ENCODE assay signal across 26 cellular contexts in the genomic region with DNA sequence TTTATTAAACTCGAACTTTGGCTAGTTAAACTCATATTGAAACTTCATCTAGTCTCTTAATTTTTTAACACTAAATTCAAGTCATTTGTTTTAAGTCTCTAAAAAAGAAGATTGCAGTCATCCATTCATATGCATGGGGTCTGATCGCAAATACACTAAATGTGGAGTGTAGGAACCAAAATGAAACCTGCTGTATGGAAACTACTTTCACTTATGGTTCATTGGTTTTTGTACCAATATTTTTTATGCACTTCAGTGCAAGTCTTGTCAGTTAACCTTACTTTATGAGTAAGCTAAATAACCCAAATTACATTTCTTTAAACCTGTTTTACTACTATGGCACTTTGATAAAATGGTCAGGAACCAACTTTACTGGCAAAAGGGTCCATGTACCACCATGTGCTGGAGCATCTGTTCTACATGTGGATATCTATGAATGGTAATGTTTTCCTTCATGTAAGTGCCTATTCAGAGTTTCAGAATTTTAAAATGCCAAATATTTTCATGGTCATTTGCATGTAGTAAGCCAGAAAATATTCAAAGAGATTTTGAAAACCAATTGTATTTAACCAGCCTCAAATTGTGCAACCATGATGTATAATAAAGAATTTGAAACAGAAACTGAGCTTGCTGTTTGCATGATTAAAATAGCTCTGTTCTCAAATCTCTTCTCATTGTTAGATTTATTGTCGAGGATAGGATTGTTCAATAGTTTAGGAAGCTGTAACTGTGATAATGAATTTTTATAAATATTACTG. TPM values are rescaled to one million over a fixed set of nuclear protein-coding genes. Genes with fewer than 3 reads are reported as not detected.
DNase-seq lines count a peak whose midpoint lies in the region; ATAC-seq, FAIRE-seq and TF ChIP-seq lines count a peak whose summit lies in the region.
"Had no signal": no experiment of that assay in that cellular context is flagged by ENCODE, and none has a peak within 500 bp of the region (broad histone marks: within the 10 kb centered on the region; RNA-seq: fewer than 3 reads in every experiment).

No MANE protein-coding gene starts in this region.

- no peaks in the 10 kb centered on the region for H3K9me3 Mint-ChIP-seq in CD8-positive, alpha-beta T cell
- H3K9me3 Mint-ChIP-seq: activated T-helper 17 cell treated with anti-CD3 and anti-CD28 coated beads, Interleukin-2, amount 50 U/mL, for 72 hours; IgD-negative memory B cell; naive B cell had no signal

- no peaks in the 10 kb centered on the region for H3K9me3 ChIP-seq in CD8-positive, alpha-beta T cell (ENCODE audit: low read length)
- H3K9me3 ChIP-seq in uterus: no peaks in the 10 kb centered on the region
- H3K9me3 ChIP-seq: breast epithelium, gastrocnemius medialis, ovary, SJSA1, suprapubic skin had no signal

- H3K27me3 Mint-ChIP-seq in CD8-positive, alpha-beta T cell (ENCODE audit: low read depth): no peaks in the 10 kb centered on the region
- H3K27me3 Mint-ChIP-seq: activated T-helper 17 cell treated with anti-CD3 and anti-CD28 coated beads, Interleukin-2, amount 50 U/mL, for 72 hours; IgD-negative memory B cell; naive B cell had no signal

- peaks cover 11% of the 10 kb centered on the region for H3K36me3 ChIP-seq in CD8-positive, alpha-beta T cell (ENCODE audit: insufficient read depth, low read length)
- H3K36me3 ChIP-seq in uterus: no peaks in the 10 kb centered on the region
- H3K36me3 ChIP-seq: ovary had no signal

- FAIRE-seq in D721Med (lab: Jason Lieb, UNC): no peak
- FAIRE-seq: H1, kidney had no signal

- in situ Hi-C loops in GM13976 (cut with MboI; ENCODE audit: low sequenced_read_pairs, unreplicated experiment): no loop called here

- H3K36me3 Mint-ChIP-seq in CD8-positive, alpha-beta T cell: peaks cover 43% of the 10 kb centered on the region

- no peaks in the 10 kb centered on the region for H3K4me1 Mint-ChIP-seq in CD8-positive, alpha-beta T cell (ENCODE audit: low read depth)
- H3K4me1 Mint-ChIP-seq: activated T-helper 17 cell treated with anti-CD3 and anti-CD28 coated beads, Interleukin-2, amount 50 U/mL, for 72 hours; naive B cell had no signal

- CTCF ChIA-PET in CD8-positive, alpha-beta T cell (lab: Charles Lee): no interaction called here

- no peak for ATAC-seq in CD8-positive, alpha-beta T cell
- ATAC-seq in HG03378 (IDR thresholded peaks at IDR 0.05; ENCODE audit: unreplicated experiment): peak; percentile 67
- ATAC-seq in GM18519 (IDR thresholded peaks at IDR 0.05; ENCODE audit: low FRiP score, unreplicated experiment): no peak
- ATAC-seq: activated T-helper 17 cell treated with anti-CD3 and anti-CD28 coated beads, Interleukin-2, amount 50 U/mL, for 72 hours; gastrocnemius medialis; Panc1; right cardiac atrium had no signal

- no peak for TF ChIP-seq CTCF in CD8-positive, alpha-beta T cell (IDR thresholded peaks at IDR 0.05)
- TF ChIP-seq CTCF in GM13976 (IDR thresholded peaks at IDR 0.05; ENCODE audit: borderline replicate concordance, control extremely low read depth, extremely low read depth, insufficient read depth, missing control alignments): no peak
- no peak for TF ChIP-seq CTCF in D721Med (IDR thresholded peaks at IDR 0.05; ENCODE audit: insufficient read depth, missing control alignments)
- TF ChIP-seq CTCF in uterus (IDR thresholded peaks at IDR 0.05): no peak

- H3K4me3 ChIP-seq in CD8-positive, alpha-beta T cell (ENCODE audit: low read depth, low read length): no peak overlapping the region
- no peak overlapping the region for H3K4me3 ChIP-seq in uterus
- H3K4me3 ChIP-seq: breast epithelium, gastrocnemius medialis, ovary, SJSA1, suprapubic skin had no signal

- no peak for DNase-seq in CD8-positive, alpha-beta T cell
- DNase-seq in GM13976 (ENCODE audit: low spot score) (peak; percentile 44), fibroblast of peridontal ligament (ENCODE audit: extremely low read depth) (peak; percentile 71), D721Med (ENCODE audit: insufficient read length, low spot score) (no peak), uterus (no peak)
- DNase-seq: cortex of kidney, gastrocnemius medialis, GF-D8, kidney, naive B cell, NCI-H187 treated with DMSO at 0.1 percent for 48 hours, NCI-H345, ovary, right cardiac atrium, T-helper 2 cell, WERI-Rb-1 had no signal

- no peak overlapping the region for H3K4me3 Mint-ChIP-seq in CD8-positive, alpha-beta T cell
- H3K4me3 Mint-ChIP-seq: activated T-helper 17 cell treated with anti-CD3 and anti-CD28 coated beads, Interleukin-2, amount 50 U/mL, for 72 hours; IgD-negative memory B cell had no signal

- peak overlapping the region; percentile 18 for H3K27ac Mint-ChIP-seq in CD8-positive, alpha-beta T cell
- H3K27ac Mint-ChIP-seq: activated T-helper 17 cell treated with anti-CD3 and anti-CD28 coated beads, Interleukin-2, amount 50 U/mL, for 72 hours; IgD-negative memory B cell had no signal

- POLR2A ChIA-PET in CD8-positive, alpha-beta T cell (lab: Charles Lee): no interaction called here

- H3K4me1 ChIP-seq in CD8-positive, alpha-beta T cell (ENCODE audit: insufficient read depth, low read length): no peaks in the 10 kb centered on the region
- no peaks in the 10 kb centered on the region for H3K4me1 ChIP-seq in uterus
- H3K4me1 ChIP-seq: breast epithelium, gastrocnemius medialis, SJSA1, suprapubic skin had no signal

- no peaks in the 10 kb centered on the region for H3K27me3 ChIP-seq in CD8-positive, alpha-beta T cell (ENCODE audit: insufficient read depth, low read length)
- no peaks in the 10 kb centered on the region for H3K27me3 ChIP-seq in uterus
- H3K27me3 ChIP-seq: breast epithelium, gastrocnemius medialis, ovary, SJSA1, suprapubic skin had no signal

- no peak overlapping the region for H3K27ac ChIP-seq in CD8-positive, alpha-beta T cell (ENCODE audit: low read depth, low read length)
- no peak overlapping the region for H3K27ac ChIP-seq in uterus
- H3K27ac ChIP-seq: breast epithelium, gastrocnemius medialis, ovary, SJSA1, suprapubic skin, WERI-Rb-1 had no signal

- no peak for TF ChIP-seq POLR2A in uterus (IDR thresholded peaks at IDR 0.05)

- intact Hi-C loops in CD8-positive, alpha-beta T cell (cut with DNase I, micrococcal nuclease): loop anchor here in 1 of 2 experiments (10.0 kb wide), 1 partner anchor 448 kb away; a partner anchor contains a TSS
- intact Hi-C loops in uterus (cut with DNase I; ENCODE audit: low total_unique reads): no loop called here

RNA-seq across cellular contexts. Expression of a gene that starts 7.6 kb away (rescaled TPM):
- 10 to 100 TPM; 89.3 to 99.6 TPM for total RNA-seq in CD8-positive, alpha-beta T cell
- 10 to 100 TPM; 18.5 to 35.0 (median 30.6) TPM for total RNA-seq in uterus

RNA-seq across cellular contexts. Expression of a gene that starts 47.7 kb away (rescaled TPM):
- under 1 TPM; 0.39 to 0.76 TPM for total RNA-seq in CD8-positive, alpha-beta T cell
- total RNA-seq in uterus: 1 to 10 TPM in 1 of 4 donors, under 1 TPM in 1, not detected in 2; 0.27 to 4.0 TPM
- total RNA-seq: activated CD8-positive, alpha-beta memory T cell treated with anti-CD3 and anti-CD28 coated beads for 36 hours had no signal

RNA-seq across cellular contexts. Expression of a gene that starts 48.4 kb away (rescaled TPM):
- total RNA-seq in CD8-positive, alpha-beta T cell: 10 to 100 TPM; 48.6 to 50.3 TPM
- 10 to 100 TPM; 22.0 to 67.2 (median 52.1) TPM for total RNA-seq in uterus

Comparison
In these comparisons a context has a peak if more than half of its experiments do, and no peak if none do; other contexts are left out.
1. DNase-seq: peak in GM13976 (single experiment) and fibroblast of peridontal ligament (single experiment); none in CD8-positive, alpha-beta T cell (0 of 7), D721Med (single experiment) and uterus (0 of 2).